Comparison of ENCODE assay signal across 9 cellular contexts in the genomic region with DNA sequence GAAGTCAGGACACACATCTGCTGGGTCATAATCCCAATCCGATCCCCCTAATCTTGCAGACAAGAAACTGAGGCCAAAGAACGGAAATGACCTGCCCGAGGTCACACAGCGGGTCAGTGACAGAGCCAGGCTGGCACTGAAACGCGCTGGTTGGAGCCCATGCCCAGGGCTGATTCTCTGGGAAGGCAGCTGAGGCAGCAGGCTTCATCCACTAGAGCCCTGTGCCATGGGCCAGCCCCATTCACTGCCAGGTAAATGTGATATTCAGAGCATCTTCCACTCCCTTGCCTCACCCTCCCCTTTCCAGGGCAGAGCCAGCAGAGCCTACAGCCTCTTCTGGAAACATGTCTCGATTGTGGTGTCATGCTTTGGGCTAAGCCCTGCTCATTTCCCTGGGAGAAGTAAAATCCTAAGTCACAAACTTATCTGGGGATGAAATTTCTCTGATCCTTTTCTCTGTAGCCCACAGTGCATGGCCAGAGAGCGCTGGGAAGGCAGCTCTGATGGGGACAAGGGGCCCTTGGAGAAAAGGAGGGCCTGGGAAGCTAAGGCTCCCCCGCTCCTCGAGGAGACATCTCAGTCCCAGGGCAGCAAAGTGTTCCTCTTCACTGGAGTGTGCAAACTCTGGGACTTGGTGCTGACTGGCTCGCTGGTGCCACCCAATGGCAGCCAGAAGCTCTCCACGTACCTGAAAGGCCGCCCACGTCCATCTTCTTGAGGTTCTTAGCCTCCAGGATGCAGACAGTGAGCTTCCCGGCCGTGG.
DNase-seq lines count a peak whose midpoint lies in the region; ATAC-seq, FAIRE-seq and TF ChIP-seq lines count a peak whose summit lies in the region.
"Had no signal": no experiment of that assay in that cellular context is flagged by ENCODE, and none has a peak within 500 bp of the region (broad histone marks: within the 10 kb centered on the region; RNA-seq: fewer than 3 reads in every experiment).

No MANE protein-coding gene starts in this region.

- no peaks in the 10 kb centered on the region for H3K36me3 ChIP-seq in HepG2 (replicated peaks in 1 of 2; ENCODE audit: control insufficient read depth in 1 of 2, insufficient read depth in 2 of 2, low read length in 2 of 2)

- BruUV-seq in HepG2 (replicated peaks; lab: Mats Ljungman, UMichigan): no TSS peak

- H4K20me1 ChIP-seq in HepG2 (ENCODE audit: insufficient read depth, low read length): no peaks in the 10 kb centered on the region; the same call in 1 of the 2 replicates

- TF ChIP-seq POLR2A in HepG2 (IDR thresholded peaks at IDR 0.05; ENCODE audit: insufficient read depth in 1 of 2, low read depth in 2 of 2, low read length in 2 of 2): no peak

- no peak overlapping the region for H3K4me3 Mint-ChIP-seq in stimulated activated naive CD8-positive, alpha-beta T cell treated with anti-CD3 and anti-CD28 coated beads, Interleukin-15, amount 100 ng/mL, for 72 hours
- H3K4me3 Mint-ChIP-seq: CD4-positive, CD25-positive, alpha-beta regulatory T cell had no signal

- DNase-seq in NCI-H2081 (lab: John Stamatoyannopoulos, UW): peak; percentile 46 to 72
- no peak for DNase-seq in NCI-H2081 treated with DMSO at 0.1 percent for 48 hours (lab: John Stamatoyannopoulos, UW)
- peak; percentile 85 for DNase-seq in HT-29 (ENCODE audit: low spot score)
- peak; percentile 71 for DNase-seq in RCC 7860 (ENCODE audit: low spot score)
- peak; percentile 66 for DNase-seq in cerebellum (ENCODE audit: low spot score)
- DNase-seq in HepG2 (ENCODE audit: low spot score): peak; percentile 49
- peak in 1 of 2 donors; percentile 26 for DNase-seq in stimulated activated naive CD8-positive, alpha-beta T cell treated with anti-CD3 and anti-CD28 coated beads, Interleukin-15, amount 100 ng/mL, for 72 hours

- ATAC-seq in HepG2: peak; percentile 93
- peak; percentile 64 for ATAC-seq in stimulated activated naive CD8-positive, alpha-beta T cell treated with anti-CD3 and anti-CD28 coated beads, Interleukin-15, amount 100 ng/mL, for 72 hours
- ATAC-seq in GM18861 (IDR thresholded peaks at IDR 0.05; ENCODE audit: unreplicated experiment): no peak

- WGBS in HepG2 (ENCODE audit: low lambda C conversion rate): 21% methylated on average over 6 of the region's 16 CpGs

- POLR2A ChIA-PET in HepG2 (lab: Yijun Ruan, JAX): no interaction called here

- peak; percentile 86 for TF ChIP-seq CTCF in HepG2 (CRISPR knock-in tag; IDR thresholded peaks at IDR 0.05)

- TF ChIP-seq RAD21 in HepG2 (CRISPR knock-in tag; IDR thresholded peaks at IDR 0.05): peak; percentile 79

- no peak overlapping the region for H3K4me3 ChIP-seq in HepG2 (replicated peaks in 1 of 3; ENCODE audit: insufficient read depth in 1 of 3, low read depth in 2 of 3, low read length in 3 of 3)

- H3K4me2 ChIP-seq in HepG2 (ENCODE audit: low read depth, low read length): no peak overlapping the region

- H3K79me2 ChIP-seq in HepG2 (ENCODE audit: insufficient read depth, low read length): no peaks in the 10 kb centered on the region

- CTCF ChIA-PET in HepG2 (lab: Yijun Ruan, JAX; ENCODE audit: low intra/inter-chr PET ratio, low total read pairs): interaction anchor here (1.1 to 1.7 kb wide), 3 partner anchors 26 to 120 kb away, joined by 3 to 12 read pairs (median 4); no protein-coding TSS in a partner anchor

- no peak overlapping the region for H2AFZ ChIP-seq in HepG2 (ENCODE audit: low read length)

- intact Hi-C loops in HepG2 (cut with micrococcal nuclease; ENCODE audit: unreplicated experiment): loop anchor here (1.0 kb wide), 1 partner anchor 99 kb away; no protein-coding TSS in a partner anchor

- no peak overlapping the region for H3K27ac ChIP-seq in HepG2 (ENCODE audit: extremely low read length, insufficient read depth, low read length)

- H3K27me3 ChIP-seq in HepG2 (ENCODE audit: control insufficient read depth in 1 of 2, insufficient read depth in 2 of 2, low read length in 2 of 2): no peaks in the 10 kb centered on the region

- no peaks in the 10 kb centered on the region for H3K27me3 Mint-ChIP-seq in stimulated activated naive CD8-positive, alpha-beta T cell treated with anti-CD3 and anti-CD28 coated beads, Interleukin-15, amount 100 ng/mL, for 72 hours
- H3K27me3 Mint-ChIP-seq: CD4-positive, CD25-positive, alpha-beta regulatory T cell had no signal

- no peaks in the 10 kb centered on the region for H3K4me1 ChIP-seq in HepG2 (ENCODE audit: insufficient read depth, low read length)

- TF ChIP-seq EP300 in HepG2 (IDR thresholded peaks at IDR 0.05; ENCODE audit: low read depth in 2 of 2, low read length in 2 of 2) (no peak), HepG2 (CRISPR knock-in tag; IDR thresholded peaks at IDR 0.05; ENCODE audit: borderline replicate concordance) (no peak)

- H3K27ac Mint-ChIP-seq in stimulated activated naive CD8-positive, alpha-beta T cell treated with anti-CD3 and anti-CD28 coated beads, Interleukin-15, amount 100 ng/mL, for 72 hours: no peak overlapping the region
- H3K27ac Mint-ChIP-seq: CD4-positive, CD25-positive, alpha-beta regulatory T cell had no signal

- in situ Hi-C loops in HepG2 (cut with HindIII; ENCODE audit: extremely low pct_ligation_motif_present, low pct_unique_long_range_greater_than_20kb): loop anchor here (10.0 kb wide), 1 partner anchor 95 kb away; no protein-coding TSS in a partner anchor

- no peak overlapping the region for H3K9ac ChIP-seq in HepG2 (ENCODE audit: insufficient read depth, low read depth, low read length)

- H3K9me3 Mint-ChIP-seq in stimulated activated naive CD8-positive, alpha-beta T cell treated with anti-CD3 and anti-CD28 coated beads, Interleukin-15, amount 100 ng/mL, for 72 hours: no peaks in the 10 kb centered on the region
- H3K9me3 Mint-ChIP-seq: CD4-positive, CD25-positive, alpha-beta regulatory T cell had no signal

- H3K9me3 ChIP-seq in HepG2 (ENCODE audit: low read length): no peaks in the 10 kb centered on the region

- no peak for FAIRE-seq in RCC 7860 (lab: Jason Lieb, UNC)
- FAIRE-seq in HepG2 (lab: Jason Lieb, UNC): peak; percentile 21

- no peaks in the 10 kb centered on the region for H3K4me1 Mint-ChIP-seq in stimulated activated naive CD8-positive, alpha-beta T cell treated with anti-CD3 and anti-CD28 coated beads, Interleukin-15, amount 100 ng/mL, for 72 hours

TF ChIP-seq in HepG2, 621 proteins besides CTCF, POLR2A, EP300 and RAD21 (continues in another document):
- TF ChIP-seq, protein P1, sequence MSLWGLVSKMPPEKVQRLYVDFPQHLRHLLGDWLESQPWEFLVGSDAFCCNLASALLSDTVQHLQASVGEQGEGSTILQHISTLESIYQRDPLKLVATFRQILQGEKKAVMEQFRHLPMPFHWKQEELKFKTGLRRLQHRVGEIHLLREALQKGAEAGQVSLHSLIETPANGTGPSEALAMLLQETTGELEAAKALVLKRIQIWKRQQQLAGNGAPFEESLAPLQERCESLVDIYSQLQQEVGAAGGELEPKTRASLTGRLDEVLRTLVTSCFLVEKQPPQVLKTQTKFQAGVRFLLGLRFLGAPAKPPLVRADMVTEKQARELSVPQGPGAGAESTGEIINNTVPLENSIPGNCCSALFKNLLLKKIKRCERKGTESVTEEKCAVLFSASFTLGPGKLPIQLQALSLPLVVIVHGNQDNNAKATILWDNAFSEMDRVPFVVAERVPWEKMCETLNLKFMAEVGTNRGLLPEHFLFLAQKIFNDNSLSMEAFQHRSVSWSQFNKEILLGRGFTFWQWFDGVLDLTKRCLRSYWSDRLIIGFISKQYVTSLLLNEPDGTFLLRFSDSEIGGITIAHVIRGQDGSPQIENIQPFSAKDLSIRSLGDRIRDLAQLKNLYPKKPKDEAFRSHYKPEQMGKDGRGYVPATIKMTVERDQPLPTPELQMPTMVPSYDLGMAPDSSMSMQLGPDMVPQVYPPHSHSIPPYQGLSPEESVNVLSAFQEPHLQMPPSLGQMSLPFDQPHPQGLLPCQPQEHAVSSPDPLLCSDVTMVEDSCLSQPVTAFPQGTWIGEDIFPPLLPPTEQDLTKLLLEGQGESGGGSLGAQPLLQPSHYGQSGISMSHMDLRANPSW (CRISPR knock-in tag; IDR thresholded peaks at IDR 0.05; ENCODE audit: borderline replicate concordance): no peak
- TF ChIP-seq, protein P2, sequence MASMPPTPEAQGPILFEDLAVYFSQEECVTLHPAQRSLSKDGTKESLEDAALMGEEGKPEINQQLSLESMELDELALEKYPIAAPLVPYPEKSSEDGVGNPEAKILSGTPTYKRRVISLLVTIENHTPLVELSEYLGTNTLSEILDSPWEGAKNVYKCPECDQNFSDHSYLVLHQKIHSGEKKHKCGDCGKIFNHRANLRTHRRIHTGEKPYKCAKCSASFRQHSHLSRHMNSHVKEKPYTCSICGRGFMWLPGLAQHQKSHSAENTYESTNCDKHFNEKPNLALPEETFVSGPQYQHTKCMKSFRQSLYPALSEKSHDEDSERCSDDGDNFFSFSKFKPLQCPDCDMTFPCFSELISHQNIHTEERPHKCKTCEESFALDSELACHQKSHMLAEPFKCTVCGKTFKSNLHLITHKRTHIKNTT (CRISPR knock-in tag; IDR thresholded peaks at IDR 0.05): no peak
- TF ChIP-seq SMC3 (IDR thresholded peaks at IDR 0.05; ENCODE audit: low read length) (peak; percentile 74), GATAD2A (CRISPR knock-in tag; IDR thresholded peaks at IDR 0.05) (no peak)
- TF ChIP-seq, protein P3, sequence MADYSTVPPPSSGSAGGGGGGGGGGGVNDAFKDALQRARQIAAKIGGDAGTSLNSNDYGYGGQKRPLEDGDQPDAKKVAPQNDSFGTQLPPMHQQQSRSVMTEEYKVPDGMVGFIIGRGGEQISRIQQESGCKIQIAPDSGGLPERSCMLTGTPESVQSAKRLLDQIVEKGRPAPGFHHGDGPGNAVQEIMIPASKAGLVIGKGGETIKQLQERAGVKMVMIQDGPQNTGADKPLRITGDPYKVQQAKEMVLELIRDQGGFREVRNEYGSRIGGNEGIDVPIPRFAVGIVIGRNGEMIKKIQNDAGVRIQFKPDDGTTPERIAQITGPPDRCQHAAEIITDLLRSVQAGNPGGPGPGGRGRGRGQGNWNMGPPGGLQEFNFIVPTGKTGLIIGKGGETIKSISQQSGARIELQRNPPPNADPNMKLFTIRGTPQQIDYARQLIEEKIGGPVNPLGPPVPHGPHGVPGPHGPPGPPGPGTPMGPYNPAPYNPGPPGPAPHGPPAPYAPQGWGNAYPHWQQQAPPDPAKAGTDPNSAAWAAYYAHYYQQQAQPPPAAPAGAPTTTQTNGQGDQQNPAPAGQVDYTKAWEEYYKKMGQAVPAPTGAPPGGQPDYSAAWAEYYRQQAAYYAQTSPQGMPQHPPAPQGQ (CRISPR knock-in tag; IDR thresholded peaks at IDR 0.05; ENCODE audit: borderline replicate concordance): no peak
